21 cellular contexts compared by ENCODE assay signal in the genomic region with DNA sequence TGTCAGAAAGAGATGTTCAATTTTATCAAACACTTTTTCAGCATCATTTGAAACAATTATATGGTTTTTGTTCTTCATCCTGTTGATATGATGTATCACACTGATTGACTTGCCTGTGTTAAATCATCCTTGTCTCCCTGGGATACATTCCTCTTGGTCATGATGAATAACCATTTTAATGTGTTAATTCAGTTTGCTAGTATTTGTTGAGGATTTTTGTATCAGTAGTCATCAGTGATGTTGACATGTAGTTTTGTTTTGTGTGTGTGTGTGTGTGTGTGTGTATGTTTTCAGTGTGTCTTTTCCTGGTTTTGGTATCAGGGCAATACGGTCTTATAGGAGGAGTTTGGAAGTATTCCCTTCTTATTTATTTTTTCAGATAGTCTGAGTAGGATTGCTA.
DNase-seq lines count a peak whose midpoint lies in the region; FAIRE-seq and TF ChIP-seq lines count a peak whose summit lies in the region.
"Had no signal": no experiment of that assay in that cellular context is flagged by ENCODE, and none has a peak within 500 bp of the region (broad histone marks: within the 10 kb centered on the region; RNA-seq: fewer than 3 reads in every experiment).

No MANE protein-coding gene starts in this region.

- DNase-seq in GM12891 (ENCODE audit: insufficient read length, low spot score) (no peak), HTR-8/SVneo (ENCODE audit: insufficient read length, low spot score) (no peak), amniotic epithelial cell (ENCODE audit: low read depth) (peak; percentile 53), iris pigment epithelial cell (ENCODE audit: low read depth) (peak; percentile 22), NK-92 (lab: John Stamatoyannopoulos, UW; ENCODE audit: unreplicated experiment) (no peak), NCI-H1694 treated with DMSO at 0.1 percent for 48 hours (lab: John Stamatoyannopoulos, UW) (no peak), DMS114 treated with DMSO at 0.1 percent for 48 hours (lab: John Stamatoyannopoulos, UW; ENCODE audit: unreplicated experiment) (no peak)
- no peak for DNase-seq in stimulated activated CD8-positive, alpha-beta memory T cell treated with anti-CD3 and anti-CD28 coated beads, Interleukin-4, amount 100 ng/mL, for 48 hours
- DNase-seq: AML-193; CD4-positive, alpha-beta T cell; DMS53; GOT3; NCI-H1092; NCI-H1436 treated with DMSO at 0.1 percent for 48 hours; NCI-H1930; NCI-H2107; NCI-H446; NCI-H526 treated with DMSO at 0.1 percent for 48 hours; SHP77 treated with DMSO at 0.1 percent for 48 hours; T-helper 1 cell had no signal

- no peak for TF ChIP-seq POLR2A in GM12891 (IDR thresholded peaks at IDR 0.05; ENCODE audit: low read depth, low read length)

- peak; percentile 66 for FAIRE-seq in GM12891 (lab: Jason Lieb, UNC)
- FAIRE-seq in HTR-8/SVneo (lab: Jason Lieb, UNC): peak; percentile 60
- FAIRE-seq: D721Med had no signal

TF ChIP-seq in GM12891, 5 proteins besides CTCF, POLR2A, EP300 and RAD21:
- no peak for TF ChIP-seq SPI1 (IDR thresholded peaks at IDR 0.05; ENCODE audit: low read depth, low read length)
- TF ChIP-seq POU2F2 (IDR thresholded peaks at IDR 0.05; ENCODE audit: low read depth, low read length): no peak
- no peak for TF ChIP-seq TAF1 (IDR thresholded peaks at IDR 0.05; ENCODE audit: low read depth, low read length)
- TF ChIP-seq PAX5 (IDR thresholded peaks at IDR 0.05; ENCODE audit: insufficient read depth, low read length, severe bottlenecking): no peak
- no peak for TF ChIP-seq POLR2AphosphoS5 (IDR thresholded peaks at IDR 0.05; ENCODE audit: low read depth, low read length)

Comparison
In these comparisons a context has a peak if more than half of its experiments do, and no peak if none do; other contexts are left out.
1. DNase-seq: peak in amniotic epithelial cell (single experiment) and iris pigment epithelial cell (single experiment); none in GM12891 (single experiment), HTR-8/SVneo (single experiment), stimulated activated CD8-positive, alpha-beta memory T cell treated with anti-CD3 and anti-CD28 coated beads, Interleukin-4, amount 100 ng/mL, for 48 hours (single experiment), NK-92 (single experiment), NCI-H1694 treated with DMSO at 0.1 percent for 48 hours (single experiment) and DMS114 treated with DMSO at 0.1 percent for 48 hours (single experiment).